Comparison of ENCODE assay signal across 1 cellular context in genomic region chr1:23544444-23545389, GRCh38.
TF ChIP-seq lines count a peak whose summit lies in the region.

No MANE protein-coding gene starts in this region.

TF ChIP-seq in IMR-90, 13 proteins besides CTCF, POLR2A, EP300 and RAD21:
- TF ChIP-seq CHD1 (IDR thresholded peaks at IDR 0.05; ENCODE audit: low read depth, low read length) (no peak), SMC3 (IDR thresholded peaks at IDR 0.05; ENCODE audit: low read depth, low read length) (peak; percentile 100)
- TF ChIP-seq, protein P1, sequence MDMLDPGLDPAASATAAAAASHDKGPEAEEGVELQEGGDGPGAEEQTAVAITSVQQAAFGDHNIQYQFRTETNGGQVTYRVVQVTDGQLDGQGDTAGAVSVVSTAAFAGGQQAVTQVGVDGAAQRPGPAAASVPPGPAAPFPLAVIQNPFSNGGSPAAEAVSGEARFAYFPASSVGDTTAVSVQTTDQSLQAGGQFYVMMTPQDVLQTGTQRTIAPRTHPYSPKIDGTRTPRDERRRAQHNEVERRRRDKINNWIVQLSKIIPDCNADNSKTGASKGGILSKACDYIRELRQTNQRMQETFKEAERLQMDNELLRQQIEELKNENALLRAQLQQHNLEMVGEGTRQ (IDR thresholded peaks at IDR 0.05; ENCODE audit: low read depth, low read length) = peak; percentile 13; the same call in 1 of the 2 replicates
